4 cellular contexts compared by ENCODE assay signal in genomic region chr1:32481793-32482192, GRCh38. TPM values are rescaled to one million over a fixed set of nuclear protein-coding genes. Genes with fewer than 3 reads are reported as not detected.
"Had no signal": no experiment of that assay in that cellular context is flagged by ENCODE, and none has a peak within 500 bp of the region (broad histone marks: within the 10 kb centered on the region; RNA-seq: fewer than 3 reads in every experiment).

No MANE protein-coding gene starts in this region.

RNA-seq across cellular contexts. Expression of gene ZBTB8B, which starts 16.9 kb away (rescaled TPM):
- total RNA-seq: naive thymus-derived CD8-positive, alpha-beta T cell; natural killer cell treated with Interleukin-12 subunit alpha and Interleukin-12 subunit beta and Interleukin-15 and Interleukin-18, amount 100 ng/mL, for 72 hours; posterior vena cava; thoracic aorta had no signal

RNA-seq across cellular contexts. Expression of gene ZBTB8A, which starts 57.4 kb away (rescaled TPM):
- total RNA-seq: naive thymus-derived CD8-positive, alpha-beta T cell had no signal
